17 cellular contexts compared by ENCODE assay signal in the genomic region with DNA sequence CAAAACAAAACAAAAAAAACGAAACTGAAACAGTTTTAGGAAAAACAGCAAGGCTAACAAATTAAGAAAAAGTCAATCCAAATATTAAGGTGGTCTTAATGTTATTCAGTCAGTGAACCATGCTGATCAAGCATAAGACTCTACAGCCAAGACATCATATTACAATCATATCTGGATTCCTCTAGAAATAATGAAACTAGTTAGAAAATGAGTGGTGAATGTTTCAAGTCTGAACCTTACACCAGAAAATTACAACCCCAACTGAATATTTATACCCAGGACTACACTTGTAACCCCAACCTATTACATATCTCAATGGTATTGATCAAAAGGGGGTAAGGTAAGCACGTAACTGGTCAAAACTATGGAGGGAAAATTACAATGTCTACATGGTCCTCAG. TPM values are rescaled to one million over a fixed set of nuclear protein-coding genes. Genes with fewer than 3 reads are reported as not detected.
DNase-seq lines count a peak whose midpoint lies in the region; ATAC-seq, FAIRE-seq and TF ChIP-seq lines count a peak whose summit lies in the region.
"Had no signal": no experiment of that assay in that cellular context is flagged by ENCODE, and none has a peak within 500 bp of the region (broad histone marks: within the 10 kb centered on the region; RNA-seq: fewer than 3 reads in every experiment).

No MANE protein-coding gene starts in this region.

- peak overlapping the region; percentile 41 for H3K4me3 Mint-ChIP-seq in T-helper 2 cell treated with Interferon-gamma antibody and Interleukin-4, amounts not matched to agents 5 μg/mL and 100 μg/mL, for 36 hours
- H3K4me3 Mint-ChIP-seq: GM23338 had no signal

- POLR2A ChIA-PET in GM10248 (lab: Yijun Ruan, JAX), result no interaction called here
- POLR2A ChIA-PET in RWPE1 (lab: Yijun Ruan, JAX; ENCODE audit: low non-redundant PET), result no interaction called here

- no peak overlapping the region for H3K9ac ChIP-seq in keratinocyte (ENCODE audit: control insufficient read depth, extremely low read depth, insufficient read depth, low read length)
- H3K9ac ChIP-seq: KMS-11 had no signal

- no peaks in the 10 kb centered on the region for H4K20me1 ChIP-seq in keratinocyte (ENCODE audit: control insufficient read depth, extremely low read depth, insufficient read depth, low read length)

- CTCF ChIA-PET in GM10248 (lab: Yijun Ruan, JAX), result interaction anchor here (2.5 kb wide), 1 partner anchor 9 kb away, joined by 16 read pairs; no protein-coding TSS in a partner anchor
- CTCF ChIA-PET in RWPE1 (lab: Yijun Ruan, JAX), result no interaction called here

- dilution Hi-C loops in keratinocyte (cut with MboI; ENCODE audit: extremely low pct_ligation_motif_present, low sequenced_read_pairs), result no loop called here

- TF ChIP-seq CTCF in GM10248 (IDR thresholded peaks at IDR 0.05; ENCODE audit: control extremely low read depth, extremely low read depth, low read depth, missing control alignments) (no peak), keratinocyte (optimal IDR thresholded peaks at IDR 0.05 in 1 of 3, IDR thresholded peaks at IDR 0.05 in 1 of 3, conservative IDR thresholded peaks at IDR 0.05 in 1 of 3; ENCODE audit: extremely low read depth in 1 of 3, insufficient read depth in 2 of 3, low read length in 3 of 3) (no peak), RWPE1 (conservative IDR thresholded peaks at IDR 0.05; ENCODE audit: low read depth) (no peak)

- peak overlapping the region; percentile 69 for H3K4me3 ChIP-seq in ACC112 (ENCODE audit: low read depth, low read length)
- H3K4me3 ChIP-seq in keratinocyte (ENCODE audit: control insufficient read depth in 2 of 3, extremely low read depth in 1 of 3, insufficient read depth in 2 of 3, low read depth in 1 of 3, low read length in 3 of 3), result no peak overlapping the region
- H3K4me3 ChIP-seq: GM23338, stomach had no signal

- intact Hi-C loops in sciatic nerve (cut with DNase I), result no loop called here

- H3K27me3 Mint-ChIP-seq in T-helper 2 cell treated with Interferon-gamma antibody and Interleukin-4, amounts not matched to agents 5 μg/mL and 100 μg/mL, for 36 hours (ENCODE audit: low read depth), result no peaks in the 10 kb centered on the region

- H3K27ac ChIP-seq in ACC112 (ENCODE audit: low read depth, low read length), result no peak overlapping the region
- H3K27ac ChIP-seq in keratinocyte (ENCODE audit: control insufficient read depth, insufficient read depth, low read length), result no peak overlapping the region
- no peak overlapping the region for H3K27ac ChIP-seq in RWPE1
- H3K27ac ChIP-seq: KMS-11 had no signal

- H3K4me2 ChIP-seq in keratinocyte (ENCODE audit: control insufficient read depth, extremely low read depth, insufficient read depth, low read depth, low read length), result no peak overlapping the region
- H3K4me2 ChIP-seq: GM23338, KMS-11 had no signal

- H3K4me1 ChIP-seq in ACC112 (ENCODE audit: control insufficient read depth, insufficient read depth, low read length, unreplicated experiment), result no peaks in the 10 kb centered on the region
- H3K4me1 ChIP-seq in keratinocyte (ENCODE audit: control insufficient read depth, extremely low read depth, insufficient read depth, low read length), result no peaks in the 10 kb centered on the region
- H3K4me1 ChIP-seq: BE2C, stomach had no signal

- no peaks in the 10 kb centered on the region for H3K79me2 ChIP-seq in ACC112 (ENCODE audit: control insufficient read depth, insufficient read depth, low read length, unreplicated experiment)
- H3K79me2 ChIP-seq in keratinocyte (ENCODE audit: control insufficient read depth, insufficient read depth, low read length), result no peaks in the 10 kb centered on the region

- H2AFZ ChIP-seq in ACC112 (ENCODE audit: low read length, unreplicated experiment), result no peak overlapping the region
- no peak overlapping the region for H2AFZ ChIP-seq in keratinocyte (ENCODE audit: control insufficient read depth, low read length)
- H2AFZ ChIP-seq: GM23338 had no signal

- H3K27me3 ChIP-seq in ACC112 (ENCODE audit: insufficient read depth, low read length) (no peaks in the 10 kb centered on the region), keratinocyte (ENCODE audit: control insufficient read depth, extremely low read depth, insufficient read depth, low read length) (no peaks in the 10 kb centered on the region)
- H3K27me3 ChIP-seq: BE2C, stomach had no signal

- no peaks in the 10 kb centered on the region for H3K9me3 Mint-ChIP-seq in T-helper 2 cell treated with Interferon-gamma antibody and Interleukin-4, amounts not matched to agents 5 μg/mL and 100 μg/mL, for 36 hours
- H3K9me3 Mint-ChIP-seq: GM23338 had no signal

- H3K36me3 ChIP-seq in ACC112 (ENCODE audit: insufficient read depth, low read length) (peaks cover 31% of the 10 kb centered on the region), keratinocyte (ENCODE audit: control insufficient read depth in 2 of 2, extremely low read depth in 1 of 2, insufficient read depth in 2 of 2, low read length in 2 of 2) (peaks cover 5 to 23% of the 10 kb centered on the region in 2 experiments)

- H3K36me3 Mint-ChIP-seq in T-helper 2 cell treated with Interferon-gamma antibody and Interleukin-4, amounts not matched to agents 5 μg/mL and 100 μg/mL, for 36 hours (ENCODE audit: low read depth), result peaks cover 68% of the 10 kb centered on the region

- ATAC-seq in sciatic nerve (no peak), GM18873 (IDR thresholded peaks at IDR 0.05; ENCODE audit: low FRiP score, unreplicated experiment) (no peak)
- ATAC-seq: GM23338 had no signal

- DNase-seq in GM10248 (ENCODE audit: extremely low spot score), result peak; percentile 18
- no peak for DNase-seq in T-helper 2 cell treated with Interferon-gamma antibody and Interleukin-4, amounts not matched to agents 5 μg/mL and 100 μg/mL, for 36 hours (ENCODE audit: low spot score)
- no peak for DNase-seq in keratinocyte (ENCODE audit: low read depth, low spot score)
- no peak for DNase-seq in T-helper 9 cell
- no peak for DNase-seq in sciatic nerve (ENCODE audit: low spot score)
- no peak for DNase-seq in RWPE1 (ENCODE audit: low spot score)
- DNase-seq: BE2C; DND-41; effector CD4-positive, alpha-beta T cell; NCI-H187 treated with DMSO at 0.1 percent for 48 hours; NCI-H774; stomach had no signal

- peaks cover 12% of the 10 kb centered on the region for H3K4me1 Mint-ChIP-seq in T-helper 2 cell treated with Interferon-gamma antibody and Interleukin-4, amounts not matched to agents 5 μg/mL and 100 μg/mL, for 36 hours (ENCODE audit: low read depth)
- H3K4me1 Mint-ChIP-seq: GM23338 had no signal

- peak; percentile 20 for FAIRE-seq in keratinocyte (lab: Jason Lieb, UNC)
- FAIRE-seq: frontal cortex had no signal

- H3K9me1 ChIP-seq in keratinocyte (ENCODE audit: control insufficient read depth, extremely low read depth, insufficient read depth, low read length), result no peaks in the 10 kb centered on the region

- peak overlapping the region; percentile 18 for H3K27ac Mint-ChIP-seq in T-helper 2 cell treated with Interferon-gamma antibody and Interleukin-4, amounts not matched to agents 5 μg/mL and 100 μg/mL, for 36 hours
- H3K27ac Mint-ChIP-seq: GM23338 had no signal

- no peaks in the 10 kb centered on the region for H3K9me3 ChIP-seq in keratinocyte (ENCODE audit: control insufficient read depth, low read depth, low read length)
- H3K9me3 ChIP-seq: BE2C, stomach had no signal

RNA-seq across cellular contexts. Expression of a gene that starts 48.8 kb away (rescaled TPM):
- 60.0 to 106 TPM (median 61.5 TPM) in 3 replicates for polyA plus RNA-seq in keratinocyte
- polyA plus RNA-seq in keratinocyte (2011; ENCODE audit: low read depth), result 30.7 TPM
- polyA plus RNA-seq in keratinocyte (2011; cell fraction: cytosol; rRNA removed), result 40.9 and 69.1 TPM in 2 replicates
- polyA plus RNA-seq in keratinocyte (2011; cell fraction: nucleus; rRNA removed), result 40.5 and 48.8 TPM in 2 replicates
- 21.4 and 48.1 TPM in 2 replicates for polyA plus RNA-seq in keratinocyte (2012; ENCODE audit: low replicate concordance)
- polyA minus RNA-seq in keratinocyte, result 6.9 to 55.0 TPM (median 28.5 TPM) in 3 replicates
- polyA minus RNA-seq in keratinocyte (2011; cell fraction: cytosol; rRNA and poly(A)+ RNA removed), result 39.7 TPM
- 19.5 and 63.5 TPM in 2 replicates for polyA minus RNA-seq in keratinocyte (2011; cell fraction: nucleus; rRNA and poly(A)+ RNA removed)
- total RNA-seq in sciatic nerve, result 72.5 TPM

RNA-seq across cellular contexts. Expression of a gene that starts 52.2 kb away (rescaled TPM):
- 6.1 to 8.0 TPM (median 6.3 TPM) in 3 replicates for polyA plus RNA-seq in keratinocyte
- polyA plus RNA-seq in keratinocyte (2011; ENCODE audit: low read depth), result 2.0 TPM
- 2.0 and 5.4 TPM in 2 replicates for polyA plus RNA-seq in keratinocyte (2011; cell fraction: cytosol; rRNA removed)
- polyA plus RNA-seq in keratinocyte (2011; cell fraction: nucleus; rRNA removed), result 7.5 and 8.6 TPM in 2 replicates
- polyA plus RNA-seq in keratinocyte (2012; ENCODE audit: low replicate concordance), result 3.7 and 4.8 TPM in 2 replicates
- 4.3 to 19.6 TPM (median 12.5 TPM) in 3 replicates for polyA minus RNA-seq in keratinocyte
- 5.2 TPM for polyA minus RNA-seq in keratinocyte (2011; cell fraction: cytosol; rRNA and poly(A)+ RNA removed)
- 12.5 and 22.9 TPM in 2 replicates for polyA minus RNA-seq in keratinocyte (2011; cell fraction: nucleus; rRNA and poly(A)+ RNA removed)
- total RNA-seq in sciatic nerve, result 18.1 TPM

RNA-seq across cellular contexts. Expression of a gene that starts 52.7 kb away (rescaled TPM):
- polyA plus RNA-seq in keratinocyte, result 18.6 to 28.5 TPM (median 21.5 TPM) in 3 replicates
- 38.0 TPM for polyA plus RNA-seq in keratinocyte (2011; ENCODE audit: low read depth)
- polyA plus RNA-seq in keratinocyte (2011; cell fraction: cytosol; rRNA removed), result 8.2 and 14.3 TPM in 2 replicates
- polyA plus RNA-seq in keratinocyte (2011; cell fraction: nucleus; rRNA removed), result 51.3 and 64.3 TPM in 2 replicates
- polyA plus RNA-seq in keratinocyte (2012; ENCODE audit: low replicate concordance), result 8.0 and 16.6 TPM in 2 replicates
- polyA minus RNA-seq in keratinocyte, result 24.4 to 82.2 TPM (median 33.2 TPM) in 3 replicates
- 22.1 TPM for polyA minus RNA-seq in keratinocyte (2011; cell fraction: cytosol; rRNA and poly(A)+ RNA removed)
- polyA minus RNA-seq in keratinocyte (2011; cell fraction: nucleus; rRNA and poly(A)+ RNA removed), result 92.6 and 165 TPM in 2 replicates
- 140 TPM for total RNA-seq in sciatic nerve
